14 cellular contexts compared by ENCODE assay signal in the genomic region with DNA sequence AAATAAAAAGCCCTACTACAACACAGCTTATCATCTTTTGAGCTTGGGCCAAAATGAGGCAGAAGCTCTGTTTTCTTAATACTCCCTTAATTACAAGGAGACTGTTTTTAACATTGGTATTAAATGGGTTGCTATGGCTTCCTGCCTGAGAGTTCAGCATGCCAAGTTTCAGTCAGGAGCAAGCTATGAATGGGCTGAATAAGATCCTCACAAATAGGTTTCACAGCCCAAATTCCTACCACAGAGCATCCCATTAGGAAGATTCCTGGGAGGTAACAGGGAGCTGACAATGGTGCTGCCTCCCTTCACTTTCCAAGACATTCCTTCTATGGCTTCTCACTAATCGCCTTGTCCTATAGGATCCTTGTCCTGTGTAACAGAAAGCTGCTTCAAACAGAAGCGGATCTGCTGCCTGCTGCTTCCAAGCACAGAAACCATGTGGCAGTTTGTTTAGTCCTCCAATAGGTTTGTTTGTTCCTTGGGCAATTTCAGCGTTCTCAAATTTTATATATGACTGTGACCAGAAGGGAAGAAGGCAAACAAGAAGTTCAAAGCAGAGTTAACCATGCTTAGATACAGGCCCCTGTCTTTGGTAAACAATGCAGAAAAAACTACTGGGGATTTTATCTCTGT.
A peak's percentile ranks its signal among the peaks of the same experiment; 100 is the strongest.
DNase-seq lines count a peak whose midpoint lies in the region; ATAC-seq and TF ChIP-seq lines count a peak whose summit lies in the region.
"Had no signal": no experiment of that assay in that cellular context is flagged by ENCODE, and none has a peak within 500 bp of the region (broad histone marks: within the 10 kb centered on the region; RNA-seq: fewer than 3 reads in every experiment).

No MANE protein-coding gene starts in this region.

- DNase-seq in ELF-1 (ENCODE audit: low read depth, low spot score) (peak; percentile 23), fibroblast of the aortic adventitia (ENCODE audit: low read depth) (peak; percentile 11), nephron progenitor cell (no peak)
- DNase-seq in activated CD4-positive, CD25-positive, alpha-beta regulatory T cell (lab: John Stamatoyannopoulos, UW) = no peak
- DNase-seq in stimulated activated naive CD8-positive, alpha-beta T cell treated with anti-CD3 and anti-CD28 coated beads, Interleukin-15, amount 100 ng/mL, for 72 hours = no peak
- DNase-seq in activated T-cell treated with anti-CD3 and anti-CD28 coated beads, Interleukin-2, amount 50 U/mL, for 72 hours = no peak
- DNase-seq: activated gamma-delta T cell treated with Interleukin-2 at 50 U/mL for 16 hours, DMS79, foreskin fibroblast, midbrain, NCI-H2029 had no signal

- H3K4me1 Mint-ChIP-seq in nephron progenitor cell = peaks cover 18% of the 10 kb centered on the region
- H3K4me1 Mint-ChIP-seq in stimulated activated naive CD8-positive, alpha-beta T cell treated with anti-CD3 and anti-CD28 coated beads, Interleukin-15, amount 100 ng/mL, for 72 hours = no peaks in the 10 kb centered on the region
- H3K4me1 Mint-ChIP-seq in activated T-cell treated with anti-CD3 and anti-CD28 coated beads, Interleukin-2, amount 50 U/mL, for 72 hours (ENCODE audit: low read depth) = no peaks in the 10 kb centered on the region

- no peaks in the 10 kb centered on the region for H3K36me3 Mint-ChIP-seq in nephron progenitor cell (ENCODE audit: low read depth)
- H3K36me3 Mint-ChIP-seq in activated T-cell treated with anti-CD3 and anti-CD28 coated beads, Interleukin-2, amount 50 U/mL, for 72 hours (ENCODE audit: insufficient read depth in 2 of 2) = no peaks in the 10 kb centered on the region

- H3K27me3 Mint-ChIP-seq in nephron progenitor cell (ENCODE audit: low read depth, poor library complexity) = peaks cover 3% of the 10 kb centered on the region
- H3K27me3 Mint-ChIP-seq in stimulated activated naive CD8-positive, alpha-beta T cell treated with anti-CD3 and anti-CD28 coated beads, Interleukin-15, amount 100 ng/mL, for 72 hours = no peaks in the 10 kb centered on the region
- H3K27me3 Mint-ChIP-seq in activated T-cell treated with anti-CD3 and anti-CD28 coated beads, Interleukin-2, amount 50 U/mL, for 72 hours (ENCODE audit: low read depth) = no peaks in the 10 kb centered on the region

- no peak overlapping the region for H3K4me3 ChIP-seq in fibroblast of the aortic adventitia (ENCODE audit: low read depth, low read length)
- H3K4me3 ChIP-seq: BLaER1 treated with 17β-estradiol and CSF1 and Interleukin-3, amounts not matched to agents 10 nM and 100 nM had no signal

- no peak for ATAC-seq in HG03342 (IDR thresholded peaks at IDR 0.05; ENCODE audit: unreplicated experiment)
- no peak for ATAC-seq in stimulated activated naive CD8-positive, alpha-beta T cell treated with anti-CD3 and anti-CD28 coated beads, Interleukin-15, amount 100 ng/mL, for 72 hours
- no peak for ATAC-seq in activated T-cell treated with anti-CD3 and anti-CD28 coated beads, Interleukin-2, amount 50 U/mL, for 72 hours (replicated peaks in 1 of 2)

- H3K9me3 Mint-ChIP-seq in nephron progenitor cell = no peaks in the 10 kb centered on the region
- H3K9me3 Mint-ChIP-seq in stimulated activated naive CD8-positive, alpha-beta T cell treated with anti-CD3 and anti-CD28 coated beads, Interleukin-15, amount 100 ng/mL, for 72 hours = no peaks in the 10 kb centered on the region
- H3K9me3 Mint-ChIP-seq in activated T-cell treated with anti-CD3 and anti-CD28 coated beads, Interleukin-2, amount 50 U/mL, for 72 hours = no peaks in the 10 kb centered on the region

- peak overlapping the region; percentile 90 for H3K27ac Mint-ChIP-seq in nephron progenitor cell
- H3K27ac Mint-ChIP-seq in stimulated activated naive CD8-positive, alpha-beta T cell treated with anti-CD3 and anti-CD28 coated beads, Interleukin-15, amount 100 ng/mL, for 72 hours = no peak overlapping the region
- no peak overlapping the region for H3K27ac Mint-ChIP-seq in activated T-cell treated with anti-CD3 and anti-CD28 coated beads, Interleukin-2, amount 50 U/mL, for 72 hours

- no peak for TF ChIP-seq CTCF in fibroblast of the aortic adventitia (IDR thresholded peaks at IDR 0.05; ENCODE audit: insufficient read depth, low read length)
- TF ChIP-seq CTCF in nephron progenitor cell (IDR thresholded peaks at IDR 0.05) = no peak

- no peak overlapping the region for H3K4me3 Mint-ChIP-seq in nephron progenitor cell
- no peak overlapping the region for H3K4me3 Mint-ChIP-seq in stimulated activated naive CD8-positive, alpha-beta T cell treated with anti-CD3 and anti-CD28 coated beads, Interleukin-15, amount 100 ng/mL, for 72 hours
- H3K4me3 Mint-ChIP-seq in activated T-cell treated with anti-CD3 and anti-CD28 coated beads, Interleukin-2, amount 50 U/mL, for 72 hours = no peak overlapping the region

TF ChIP-seq in PFSK-1, 5 proteins besides CTCF, POLR2A, EP300 and RAD21:
- TF ChIP-seq FOXP2 (optimal IDR thresholded peaks at IDR 0.05; ENCODE audit: borderline replicate concordance, extremely low read depth, extremely low read length, insufficient read depth) (no peak), SIN3A (IDR thresholded peaks at IDR 0.05; ENCODE audit: borderline replicate concordance, insufficient read depth, low read length) (no peak), TAF1 (IDR thresholded peaks at IDR 0.05; ENCODE audit: borderline replicate concordance, insufficient read depth, low read length) (0 out of 2 replicates have a peak, but pooled peaks have one; percentile 8), POLR2AphosphoS5 (IDR thresholded peaks at IDR 0.05; ENCODE audit: low read depth, low read length) (0 out of 2 replicates have a peak, but pooled peaks have one; percentile 28)
- TF ChIP-seq, protein P1, sequence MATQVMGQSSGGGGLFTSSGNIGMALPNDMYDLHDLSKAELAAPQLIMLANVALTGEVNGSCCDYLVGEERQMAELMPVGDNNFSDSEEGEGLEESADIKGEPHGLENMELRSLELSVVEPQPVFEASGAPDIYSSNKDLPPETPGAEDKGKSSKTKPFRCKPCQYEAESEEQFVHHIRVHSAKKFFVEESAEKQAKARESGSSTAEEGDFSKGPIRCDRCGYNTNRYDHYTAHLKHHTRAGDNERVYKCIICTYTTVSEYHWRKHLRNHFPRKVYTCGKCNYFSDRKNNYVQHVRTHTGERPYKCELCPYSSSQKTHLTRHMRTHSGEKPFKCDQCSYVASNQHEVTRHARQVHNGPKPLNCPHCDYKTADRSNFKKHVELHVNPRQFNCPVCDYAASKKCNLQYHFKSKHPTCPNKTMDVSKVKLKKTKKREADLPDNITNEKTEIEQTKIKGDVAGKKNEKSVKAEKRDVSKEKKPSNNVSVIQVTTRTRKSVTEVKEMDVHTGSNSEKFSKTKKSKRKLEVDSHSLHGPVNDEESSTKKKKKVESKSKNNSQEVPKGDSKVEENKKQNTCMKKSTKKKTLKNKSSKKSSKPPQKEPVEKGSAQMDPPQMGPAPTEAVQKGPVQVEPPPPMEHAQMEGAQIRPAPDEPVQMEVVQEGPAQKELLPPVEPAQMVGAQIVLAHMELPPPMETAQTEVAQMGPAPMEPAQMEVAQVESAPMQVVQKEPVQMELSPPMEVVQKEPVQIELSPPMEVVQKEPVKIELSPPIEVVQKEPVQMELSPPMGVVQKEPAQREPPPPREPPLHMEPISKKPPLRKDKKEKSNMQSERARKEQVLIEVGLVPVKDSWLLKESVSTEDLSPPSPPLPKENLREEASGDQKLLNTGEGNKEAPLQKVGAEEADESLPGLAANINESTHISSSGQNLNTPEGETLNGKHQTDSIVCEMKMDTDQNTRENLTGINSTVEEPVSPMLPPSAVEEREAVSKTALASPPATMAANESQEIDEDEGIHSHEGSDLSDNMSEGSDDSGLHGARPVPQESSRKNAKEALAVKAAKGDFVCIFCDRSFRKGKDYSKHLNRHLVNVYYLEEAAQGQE (IDR thresholded peaks at IDR 0.05; ENCODE audit: insufficient read depth in 1 of 2, low read depth in 2 of 2, low read length in 2 of 2) = no peak

Comparison
In these comparisons a context has a peak if more than half of its experiments do, and no peak if none do; other contexts are left out.
1. DNase-seq: peak in ELF-1 (single experiment) and fibroblast of the aortic adventitia (single experiment); none in nephron progenitor cell (single experiment), activated CD4-positive, CD25-positive, alpha-beta regulatory T cell (0 of 4), stimulated activated naive CD8-positive, alpha-beta T cell treated with anti-CD3 and anti-CD28 coated beads, Interleukin-15, amount 100 ng/mL, for 72 hours (0 of 2) and activated T-cell treated with anti-CD3 and anti-CD28 coated beads, Interleukin-2, amount 50 U/mL, for 72 hours (0 of 2).